ENCODE assay signal across 16 cellular contexts in the genomic region with DNA sequence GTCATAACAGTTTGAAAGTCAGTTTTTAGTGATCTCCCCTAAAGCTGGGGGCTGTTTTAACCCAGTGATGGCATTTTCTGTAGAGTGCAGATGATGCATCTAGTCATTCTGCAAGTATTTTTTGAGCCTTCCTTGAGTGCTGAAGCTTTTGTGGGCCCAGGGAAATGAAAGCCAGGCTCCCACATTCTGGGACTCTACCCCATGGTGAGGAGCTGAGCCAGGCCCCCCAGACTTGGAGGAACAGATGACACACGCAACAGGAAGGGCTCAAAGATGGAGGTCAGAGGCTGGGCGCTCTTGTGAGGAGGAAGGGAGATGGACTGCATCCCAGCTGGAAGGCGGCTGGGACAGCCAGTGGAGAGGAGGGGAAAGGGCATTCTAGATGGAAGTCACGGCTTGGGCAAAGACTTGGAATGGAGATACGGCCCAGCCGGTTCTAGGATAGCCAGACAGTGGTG. TPM values are rescaled to one million over a fixed set of nuclear protein-coding genes. Genes with fewer than 3 reads are reported as not detected.
DNase-seq lines count a peak whose midpoint lies in the region; ATAC-seq lines count a peak whose summit lies in the region.
"Had no signal": no experiment of that assay in that cellular context is flagged by ENCODE, and none has a peak within 500 bp of the region (broad histone marks: within the 10 kb centered on the region; RNA-seq: fewer than 3 reads in every experiment).

No MANE protein-coding gene starts in this region.

- ATAC-seq in naive thymus-derived CD8-positive, alpha-beta T cell, result no peak

- peak overlapping the region; percentile 74 for H3K27ac ChIP-seq in SJSA1
- peak overlapping the region; percentile 60 for H3K27ac ChIP-seq in cingulate gyrus (ENCODE audit: low read depth, low read length)
- peak overlapping the region; percentile 53 for H3K27ac ChIP-seq in layer of hippocampus (ENCODE audit: low read depth, low read length)
- peak overlapping the region; percentile 94 for H3K27ac ChIP-seq in subcutaneous abdominal adipose tissue (ENCODE audit: low read depth, low read length)
- H3K27ac ChIP-seq: C4-2B, right lobe of liver had no signal

- H3K4me3 Mint-ChIP-seq in naive thymus-derived CD8-positive, alpha-beta T cell, result no peak overlapping the region

- H3K27ac Mint-ChIP-seq in naive thymus-derived CD8-positive, alpha-beta T cell, result no peak overlapping the region

- DNase-seq in SJSA1 (ENCODE audit: low read depth in 1 of 2, low spot score in 2 of 2) (no peak), NCI-H1105 (lab: John Stamatoyannopoulos, UW) (no peak)
- DNase-seq in naive thymus-derived CD8-positive, alpha-beta T cell, result no peak
- no peak for DNase-seq in activated naive CD4-positive, alpha-beta T cell treated with Interleukin-2 at 50 U/mL for 16 hours
- DNase-seq: activated CD4-positive, alpha-beta T cell treated with anti-CD3 and anti-CD28 coated beads, Interleukin-2, amount 50 U/mL, for 48 hours; activated T-cell treated with anti-CD3 and anti-CD28 coated beads, Interleukin-2, amount 50 U/mL, for 48 hours; kidney; NCI-H2081; NCI-H526; right lobe of liver; stimulated activated CD4-positive, alpha-beta T cell treated with anti-CD3 and anti-CD28 coated beads, Interleukin-4, amount 100 ng/mL, for 24 hours; transverse colon had no signal

- H3K27me3 ChIP-seq in SJSA1 (replicated peaks) (no peaks in the 10 kb centered on the region), layer of hippocampus (ENCODE audit: control insufficient read depth, insufficient read depth, low read length) (no peaks in the 10 kb centered on the region), subcutaneous abdominal adipose tissue (ENCODE audit: control insufficient read depth in 5 of 5, insufficient read depth in 4 of 5, low read length in 5 of 5) (no peaks in the 10 kb centered on the region)
- H3K27me3 ChIP-seq: right lobe of liver, transverse colon had no signal

- H3K9me3 ChIP-seq in SJSA1 (replicated peaks) (no peaks in the 10 kb centered on the region), subcutaneous abdominal adipose tissue (ENCODE audit: control insufficient read depth in 5 of 5, low read length in 5 of 5) (no peaks in the 10 kb centered on the region)
- H3K9me3 ChIP-seq: right lobe of liver, transverse colon had no signal

- H3K36me3 Mint-ChIP-seq in naive thymus-derived CD8-positive, alpha-beta T cell, result no peaks in the 10 kb centered on the region

- POLR2A ChIA-PET in naive thymus-derived CD8-positive, alpha-beta T cell (lab: Charles Lee), result no interaction called here

- H3K4me3 ChIP-seq in SJSA1 (no peak overlapping the region), subcutaneous abdominal adipose tissue (ENCODE audit: low read depth in 1 of 5, low read length in 5 of 5) (peak overlapping the region in 2 of 5 donors; percentile 9 to 12)
- H3K4me3 ChIP-seq: right lobe of liver, transverse colon had no signal

- H3K4me1 ChIP-seq in SJSA1 (replicated peaks) (peaks cover 32% of the 10 kb centered on the region), subcutaneous abdominal adipose tissue (ENCODE audit: control insufficient read depth in 5 of 5, insufficient read depth in 5 of 5, low read length in 5 of 5) (peaks cover 0 to 57% (median 42%) of the 10 kb centered on the region in 5 donors)
- H3K4me1 ChIP-seq: right lobe of liver had no signal

- peaks cover 0 to 24% (median 15%) of the 10 kb centered on the region in 5 donors for H3K27me3 Mint-ChIP-seq in naive thymus-derived CD8-positive, alpha-beta T cell

- no peaks in the 10 kb centered on the region for H3K9me3 Mint-ChIP-seq in naive thymus-derived CD8-positive, alpha-beta T cell

- H3K36me3 ChIP-seq in SJSA1, result peaks cover 23% of the 10 kb centered on the region
- peaks cover 0 to 10% (median 0%) of the 10 kb centered on the region in 5 donors for H3K36me3 ChIP-seq in subcutaneous abdominal adipose tissue (ENCODE audit: control insufficient read depth in 5 of 5, insufficient read depth in 5 of 5, low read length in 5 of 5)
- H3K36me3 ChIP-seq: right lobe of liver, transverse colon had no signal

- no peaks in the 10 kb centered on the region for H3K4me1 Mint-ChIP-seq in naive thymus-derived CD8-positive, alpha-beta T cell

- H3K9ac ChIP-seq in subcutaneous abdominal adipose tissue (ENCODE audit: low read length in 5 of 5), result peak overlapping the region in 2 of 5 donors; percentile 61 to 68

RNA-seq across cellular contexts. Expression of gene MRAS, which starts 40.8 kb away (rescaled TPM):
- total RNA-seq in SJSA1 (2014; rRNA removed; shearing (Covaris generic)), result 75.6 and 155 TPM in 2 replicates
- total RNA-seq in naive thymus-derived CD8-positive, alpha-beta T cell, result under 1 TPM in 1 of 2 experiments, not detected in 1; 0.13 TPM
- polyA plus RNA-seq in naive thymus-derived CD8-positive, alpha-beta T cell, result not detected

RNA-seq across cellular contexts. Expression of gene ESYT3, which starts 45.2 kb away (rescaled TPM):
- total RNA-seq in SJSA1 (2014; rRNA removed; shearing (Covaris generic)), result 0.06 and 0.76 TPM in 2 replicates
- under 1 TPM in 1 of 2 experiments, not detected in 1; 0.39 TPM for total RNA-seq in naive thymus-derived CD8-positive, alpha-beta T cell
- not detected for polyA plus RNA-seq in naive thymus-derived CD8-positive, alpha-beta T cell

RNA-seq across cellular contexts. Expression of gene NME9, which starts 59.5 kb away (rescaled TPM):
- total RNA-seq in SJSA1 (2014; rRNA removed; shearing (Covaris generic)), result 0.13 TPM in 1 of 2 replicates, not detected in the other
- 1 to 10 TPM in 1 of 2 experiments, under 1 TPM in 1; 0.86 to 1.2 TPM for total RNA-seq in naive thymus-derived CD8-positive, alpha-beta T cell
- polyA plus RNA-seq in naive thymus-derived CD8-positive, alpha-beta T cell, result 1 to 10 TPM in 1 of 3 donors, under 1 TPM in 1, not detected in 1; 0.26 to 2.1 TPM
- total RNA-seq: right lobe of liver, transverse colon had no signal

Comparison
In these comparisons a context has a peak if more than half of its experiments do, and no peak if none do; other contexts are left out.
1. RNA of gene MRAS, which starts 40.8 kb away (total RNA-seq): 75.6 to 155 TPM in SJSA1; 0.13 TPM in naive thymus-derived CD8-positive, alpha-beta T cell; every median in the first group is over 10 times any median in the second.
2. Peak in every context shown above with its lines, with median percentiles within 50 percentile points of each other: H3K27ac ChIP-seq.